1 cellular context compared by ENCODE assay signal in the genomic region with DNA sequence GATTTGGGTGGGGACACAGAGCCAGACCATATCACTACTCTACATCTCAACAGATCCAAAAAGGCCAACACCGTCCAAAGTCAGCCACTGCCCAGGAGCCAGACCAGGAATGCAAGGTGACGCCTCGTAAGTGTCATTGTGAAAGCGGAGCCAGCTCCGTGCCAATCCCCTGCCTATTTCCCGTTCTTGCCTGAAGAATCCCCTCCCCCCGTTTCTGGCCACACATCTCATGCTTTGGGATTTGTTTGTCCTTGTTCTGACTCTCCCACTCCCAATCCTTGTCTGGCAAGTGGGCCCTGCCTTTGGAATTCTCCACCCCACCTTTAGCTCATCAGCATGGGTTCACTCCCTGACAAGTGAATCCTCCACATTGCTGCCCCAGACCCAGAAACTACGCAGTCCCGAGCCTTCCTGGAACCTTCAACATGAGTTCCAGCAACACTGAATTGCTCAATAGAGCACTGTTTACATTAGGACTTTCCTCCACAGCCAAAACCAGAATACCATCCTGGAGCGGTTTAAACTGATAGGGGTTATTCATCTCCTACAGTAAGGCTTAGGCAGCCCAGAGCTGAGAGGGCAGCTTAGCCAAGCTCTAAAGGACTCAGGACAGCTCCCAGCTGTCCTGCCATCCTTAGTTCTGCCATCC.
TF ChIP-seq lines count a peak whose summit lies in the region.

No MANE protein-coding gene starts in this region.

TF ChIP-seq in GM23338, 12 proteins besides CTCF, POLR2A, EP300 and RAD21 (continued from another document):
- TF ChIP-seq, protein P1, sequence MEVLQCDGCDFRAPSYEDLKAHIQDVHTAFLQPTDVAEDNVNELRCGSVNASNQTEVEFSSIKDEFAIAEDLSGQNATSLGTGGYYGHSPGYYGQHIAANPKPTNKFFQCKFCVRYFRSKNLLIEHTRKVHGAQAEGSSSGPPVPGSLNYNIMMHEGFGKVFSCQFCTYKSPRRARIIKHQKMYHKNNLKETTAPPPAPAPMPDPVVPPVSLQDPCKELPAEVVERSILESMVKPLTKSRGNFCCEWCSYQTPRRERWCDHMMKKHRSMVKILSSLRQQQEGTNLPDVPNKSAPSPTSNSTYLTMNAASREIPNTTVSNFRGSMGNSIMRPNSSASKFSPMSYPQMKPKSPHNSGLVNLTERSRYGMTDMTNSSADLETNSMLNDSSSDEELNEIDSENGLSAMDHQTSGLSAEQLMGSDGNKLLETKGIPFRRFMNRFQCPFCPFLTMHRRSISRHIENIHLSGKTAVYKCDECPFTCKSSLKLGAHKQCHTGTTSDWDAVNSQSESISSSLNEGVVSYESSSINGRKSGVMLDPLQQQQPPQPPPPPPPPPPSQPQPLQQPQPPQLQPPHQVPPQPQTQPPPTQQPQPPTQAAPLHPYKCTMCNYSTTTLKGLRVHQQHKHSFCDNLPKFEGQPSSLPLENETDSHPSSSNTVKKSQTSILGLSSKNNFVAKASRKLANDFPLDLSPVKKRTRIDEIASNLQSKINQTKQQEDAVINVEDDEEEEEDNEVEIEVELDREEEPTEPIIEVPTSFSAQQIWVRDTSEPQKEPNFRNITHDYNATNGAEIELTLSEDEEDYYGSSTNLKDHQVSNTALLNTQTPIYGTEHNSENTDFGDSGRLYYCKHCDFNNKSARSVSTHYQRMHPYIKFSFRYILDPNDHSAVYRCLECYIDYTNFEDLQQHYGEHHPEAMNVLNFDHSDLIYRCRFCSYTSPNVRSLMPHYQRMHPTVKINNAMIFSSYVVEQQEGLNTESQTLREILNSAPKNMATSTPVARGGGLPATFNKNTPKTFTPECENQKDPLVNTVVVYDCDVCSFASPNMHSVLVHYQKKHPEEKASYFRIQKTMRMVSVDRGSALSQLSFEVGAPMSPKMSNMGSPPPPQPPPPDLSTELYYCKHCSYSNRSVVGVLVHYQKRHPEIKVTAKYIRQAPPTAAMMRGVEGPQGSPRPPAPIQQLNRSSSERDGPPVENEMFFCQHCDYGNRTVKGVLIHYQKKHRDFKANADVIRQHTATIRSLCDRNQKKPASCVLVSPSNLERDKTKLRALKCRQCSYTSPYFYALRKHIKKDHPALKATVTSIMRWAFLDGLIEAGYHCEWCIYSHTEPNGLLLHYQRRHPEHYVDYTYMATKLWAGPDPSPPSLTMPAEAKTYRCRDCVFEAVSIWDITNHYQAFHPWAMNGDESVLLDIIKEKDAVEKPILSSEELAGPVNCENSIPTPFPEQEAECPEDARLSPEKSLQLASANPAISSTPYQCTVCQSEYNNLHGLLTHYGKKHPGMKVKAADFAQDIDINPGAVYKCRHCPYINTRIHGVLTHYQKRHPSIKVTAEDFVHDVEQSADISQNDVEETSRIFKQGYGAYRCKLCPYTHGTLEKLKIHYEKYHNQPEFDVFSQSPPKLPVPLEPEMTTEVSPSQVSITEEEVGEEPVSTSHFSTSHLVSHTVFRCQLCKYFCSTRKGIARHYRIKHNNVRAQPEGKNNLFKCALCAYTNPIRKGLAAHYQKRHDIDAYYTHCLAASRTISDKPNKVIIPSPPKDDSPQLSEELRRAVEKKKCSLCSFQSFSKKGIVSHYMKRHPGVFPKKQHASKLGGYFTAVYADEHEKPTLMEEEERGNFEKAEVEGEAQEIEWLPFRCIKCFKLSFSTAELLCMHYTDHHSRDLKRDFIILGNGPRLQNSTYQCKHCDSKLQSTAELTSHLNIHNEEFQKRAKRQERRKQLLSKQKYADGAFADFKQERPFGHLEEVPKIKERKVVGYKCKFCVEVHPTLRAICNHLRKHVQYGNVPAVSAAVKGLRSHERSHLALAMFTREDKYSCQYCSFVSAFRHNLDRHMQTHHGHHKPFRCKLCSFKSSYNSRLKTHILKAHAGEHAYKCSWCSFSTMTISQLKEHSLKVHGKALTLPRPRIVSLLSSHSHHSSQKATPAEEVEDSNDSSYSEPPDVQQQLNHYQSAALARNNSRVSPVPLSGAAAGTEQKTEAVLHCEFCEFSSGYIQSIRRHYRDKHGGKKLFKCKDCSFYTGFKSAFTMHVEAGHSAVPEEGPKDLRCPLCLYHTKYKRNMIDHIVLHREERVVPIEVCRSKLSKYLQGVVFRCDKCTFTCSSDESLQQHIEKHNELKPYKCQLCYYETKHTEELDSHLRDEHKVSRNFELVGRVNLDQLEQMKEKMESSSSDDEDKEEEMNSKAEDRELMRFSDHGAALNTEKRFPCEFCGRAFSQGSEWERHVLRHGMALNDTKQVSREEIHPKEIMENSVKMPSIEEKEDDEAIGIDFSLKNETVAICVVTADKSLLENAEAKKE (CRISPR knock-in tag; IDR thresholded peaks at IDR 0.05) = no peak
- TF ChIP-seq ZNF114 (CRISPR knock-in tag; IDR thresholded peaks at IDR 0.05) (no peak), ZNF331 (CRISPR knock-in tag; IDR thresholded peaks at IDR 0.05; ENCODE audit: low read depth) (no peak), STAT1 (IDR thresholded peaks at IDR 0.05; ENCODE audit: unreplicated experiment) (no peak), EZH2phosphoT487 (IDR thresholded peaks at IDR 0.05; ENCODE audit: unreplicated experiment) (no peak), CREB1 (CRISPR knock-in tag; IDR thresholded peaks at IDR 0.05; ENCODE audit: low read depth) (no peak), JUNB (IDR thresholded peaks at IDR 0.05; ENCODE audit: unreplicated experiment) (no peak), NANOG (IDR thresholded peaks at IDR 0.05; ENCODE audit: borderline replicate concordance) (no peak), EZH2 (IDR thresholded peaks at IDR 0.05; ENCODE audit: low read depth, unreplicated experiment) (no peak)
